In the genomic region with DNA sequence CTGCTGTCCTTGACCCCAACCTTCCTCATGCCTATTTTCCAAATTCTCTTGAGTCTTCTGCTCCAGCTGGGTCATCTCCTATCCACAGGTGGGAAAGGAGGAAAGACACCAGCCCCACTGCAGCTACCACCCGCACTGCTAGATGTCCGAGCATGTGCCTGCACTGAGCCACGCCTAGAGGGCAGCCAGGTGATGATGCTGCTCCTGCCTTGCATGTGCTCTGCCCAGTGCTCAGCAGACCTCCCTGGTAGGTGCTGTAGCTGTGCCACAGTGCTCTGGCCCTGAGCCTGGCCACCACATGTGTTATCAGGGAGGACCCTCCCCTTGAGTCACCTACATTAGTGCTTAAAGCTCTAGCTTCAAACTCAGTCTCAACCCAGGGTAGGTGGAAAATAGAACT, we compare ENCODE assay signal across 1 cellular context.
A peak's percentile ranks its signal among the peaks of the same experiment; 100 is the strongest.
TF ChIP-seq lines count a peak whose summit lies in the region.

No MANE protein-coding gene starts in this region.

TF ChIP-seq in HepG2, 621 proteins besides CTCF, POLR2A, EP300 and RAD21:
- TF ChIP-seq ZNF687 (CRISPR knock-in tag; IDR thresholded peaks at IDR 0.05) (peak; percentile 25; the same call in 1 of the 2 replicates), ZNF44 (CRISPR knock-in tag; IDR thresholded peaks at IDR 0.05) (no peak), KLF15 (CRISPR knock-in tag; IDR thresholded peaks at IDR 0.05; ENCODE audit: borderline replicate concordance) (no peak), NAIF1 (CRISPR knock-in tag; IDR thresholded peaks at IDR 0.05; ENCODE audit: borderline replicate concordance) (no peak), HES4 (CRISPR knock-in tag; IDR thresholded peaks at IDR 0.05; ENCODE audit: borderline replicate concordance) (no peak), KLF9 (CRISPR knock-in tag; IDR thresholded peaks at IDR 0.05; ENCODE audit: low read depth) (no peak)
- TF ChIP-seq, protein P1, sequence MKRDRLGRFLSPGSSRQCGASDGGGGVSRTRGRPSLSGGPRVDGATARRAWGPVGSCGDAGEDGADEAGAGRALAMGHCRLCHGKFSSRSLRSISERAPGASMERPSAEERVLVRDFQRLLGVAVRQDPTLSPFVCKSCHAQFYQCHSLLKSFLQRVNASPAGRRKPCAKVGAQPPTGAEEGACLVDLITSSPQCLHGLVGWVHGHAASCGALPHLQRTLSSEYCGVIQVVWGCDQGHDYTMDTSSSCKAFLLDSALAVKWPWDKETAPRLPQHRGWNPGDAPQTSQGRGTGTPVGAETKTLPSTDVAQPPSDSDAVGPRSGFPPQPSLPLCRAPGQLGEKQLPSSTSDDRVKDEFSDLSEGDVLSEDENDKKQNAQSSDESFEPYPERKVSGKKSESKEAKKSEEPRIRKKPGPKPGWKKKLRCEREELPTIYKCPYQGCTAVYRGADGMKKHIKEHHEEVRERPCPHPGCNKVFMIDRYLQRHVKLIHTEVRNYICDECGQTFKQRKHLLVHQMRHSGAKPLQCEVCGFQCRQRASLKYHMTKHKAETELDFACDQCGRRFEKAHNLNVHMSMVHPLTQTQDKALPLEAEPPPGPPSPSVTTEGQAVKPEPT (CRISPR knock-in tag; IDR thresholded peaks at IDR 0.05; ENCODE audit: low read depth) = no peak
- TF ChIP-seq, protein P2, sequence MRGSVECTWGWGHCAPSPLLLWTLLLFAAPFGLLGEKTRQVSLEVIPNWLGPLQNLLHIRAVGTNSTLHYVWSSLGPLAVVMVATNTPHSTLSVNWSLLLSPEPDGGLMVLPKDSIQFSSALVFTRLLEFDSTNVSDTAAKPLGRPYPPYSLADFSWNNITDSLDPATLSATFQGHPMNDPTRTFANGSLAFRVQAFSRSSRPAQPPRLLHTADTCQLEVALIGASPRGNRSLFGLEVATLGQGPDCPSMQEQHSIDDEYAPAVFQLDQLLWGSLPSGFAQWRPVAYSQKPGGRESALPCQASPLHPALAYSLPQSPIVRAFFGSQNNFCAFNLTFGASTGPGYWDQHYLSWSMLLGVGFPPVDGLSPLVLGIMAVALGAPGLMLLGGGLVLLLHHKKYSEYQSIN (CRISPR knock-in tag; IDR thresholded peaks at IDR 0.05; ENCODE audit: borderline replicate concordance) = no peak
- TF ChIP-seq, protein P3, sequence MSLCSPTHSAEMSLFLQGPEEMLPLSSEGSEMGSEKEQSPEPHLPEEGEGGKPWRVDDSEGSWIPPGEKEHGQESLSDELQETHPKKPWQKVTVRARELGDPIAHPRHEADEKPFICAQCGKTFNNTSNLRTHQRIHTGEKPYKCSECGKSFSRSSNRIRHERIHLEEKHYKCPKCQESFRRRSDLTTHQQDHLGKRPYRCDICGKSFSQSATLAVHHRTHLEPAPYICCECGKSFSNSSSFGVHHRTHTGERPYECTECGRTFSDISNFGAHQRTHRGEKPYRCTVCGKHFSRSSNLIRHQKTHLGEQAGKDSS (CRISPR knock-in tag; IDR thresholded peaks at IDR 0.05; ENCODE audit: borderline replicate concordance, low read depth) = peak; percentile 55; the same call in 1 of the 2 replicates
- TF ChIP-seq, protein P4, sequence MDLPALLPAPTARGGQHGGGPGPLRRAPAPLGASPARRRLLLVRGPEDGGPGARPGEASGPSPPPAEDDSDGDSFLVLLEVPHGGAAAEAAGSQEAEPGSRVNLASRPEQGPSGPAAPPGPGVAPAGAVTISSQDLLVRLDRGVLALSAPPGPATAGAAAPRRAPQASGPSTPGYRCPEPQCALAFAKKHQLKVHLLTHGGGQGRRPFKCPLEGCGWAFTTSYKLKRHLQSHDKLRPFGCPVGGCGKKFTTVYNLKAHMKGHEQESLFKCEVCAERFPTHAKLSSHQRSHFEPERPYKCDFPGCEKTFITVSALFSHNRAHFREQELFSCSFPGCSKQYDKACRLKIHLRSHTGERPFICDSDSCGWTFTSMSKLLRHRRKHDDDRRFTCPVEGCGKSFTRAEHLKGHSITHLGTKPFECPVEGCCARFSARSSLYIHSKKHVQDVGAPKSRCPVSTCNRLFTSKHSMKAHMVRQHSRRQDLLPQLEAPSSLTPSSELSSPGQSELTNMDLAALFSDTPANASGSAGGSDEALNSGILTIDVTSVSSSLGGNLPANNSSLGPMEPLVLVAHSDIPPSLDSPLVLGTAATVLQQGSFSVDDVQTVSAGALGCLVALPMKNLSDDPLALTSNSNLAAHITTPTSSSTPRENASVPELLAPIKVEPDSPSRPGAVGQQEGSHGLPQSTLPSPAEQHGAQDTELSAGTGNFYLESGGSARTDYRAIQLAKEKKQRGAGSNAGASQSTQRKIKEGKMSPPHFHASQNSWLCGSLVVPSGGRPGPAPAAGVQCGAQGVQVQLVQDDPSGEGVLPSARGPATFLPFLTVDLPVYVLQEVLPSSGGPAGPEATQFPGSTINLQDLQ (CRISPR knock-in tag; IDR thresholded peaks at IDR 0.05) = no peak
